8 cellular contexts compared by ENCODE assay signal in genomic region chr6:7087491-7087979, GRCh38. TPM values are rescaled to one million over a fixed set of nuclear protein-coding genes. Genes with fewer than 3 reads are reported as not detected.
A peak's percentile ranks its signal among the peaks of the same experiment; 100 is the strongest.
DNase-seq lines count a peak whose midpoint lies in the region; ATAC-seq and TF ChIP-seq lines count a peak whose summit lies in the region.

No MANE protein-coding gene starts in this region.

- H3K36me3 Mint-ChIP-seq in neural crest cell (ENCODE audit: low read depth) (no peaks in the 10 kb centered on the region), type B pancreatic cell (no peaks in the 10 kb centered on the region)

- H3K9me3 Mint-ChIP-seq in neural crest cell, result no peaks in the 10 kb centered on the region
- no peaks in the 10 kb centered on the region for H3K9me3 Mint-ChIP-seq in type B pancreatic cell

- H3K4me3 Mint-ChIP-seq in neural crest cell (no peak overlapping the region), type B pancreatic cell (no peak overlapping the region)

- ATAC-seq in GM18870 (IDR thresholded peaks at IDR 0.05; ENCODE audit: unreplicated experiment) (peak; percentile 44), HG02981 (IDR thresholded peaks at IDR 0.05; ENCODE audit: unreplicated experiment) (peak; percentile 46), HG03139 (IDR thresholded peaks at IDR 0.05; ENCODE audit: unreplicated experiment) (no peak)

- H3K4me1 Mint-ChIP-seq in neural crest cell (peaks cover 25% of the 10 kb centered on the region), type B pancreatic cell (ENCODE audit: unreplicated experiment) (peaks cover 15% of the 10 kb centered on the region)

- TF ChIP-seq CTCF in neural crest cell (conservative IDR thresholded peaks at IDR 0.05) (no peak), type B pancreatic cell (conservative IDR thresholded peaks at IDR 0.05) (no peak)

- H3K27ac Mint-ChIP-seq in neural crest cell (ENCODE audit: unreplicated experiment) (peak overlapping the region; percentile 52), type B pancreatic cell (no peak overlapping the region)

- peak; percentile 33 for DNase-seq in activated T-cell treated with anti-CD3 and anti-CD28 coated beads, Interleukin-2, amount 50 U/mL, for 1 hour
- DNase-seq in neural crest cell (ENCODE audit: low read depth, low spot score) (no peak), type B pancreatic cell (ENCODE audit: extremely low spot score, unreplicated experiment) (no peak), NAMALWA (ENCODE audit: low spot score) (no peak), NCI-H1436 treated with DMSO at 0.1 percent for 48 hours (lab: John Stamatoyannopoulos, UW) (no peak)

- H3K27me3 Mint-ChIP-seq in neural crest cell (ENCODE audit: low read depth), result no peaks in the 10 kb centered on the region
- no peaks in the 10 kb centered on the region for H3K27me3 Mint-ChIP-seq in type B pancreatic cell

RNA-seq across cellular contexts. Expression of gene RREB1, which starts 20.2 kb away (rescaled TPM):
- total RNA-seq in neural crest cell (28.3 TPM in 2 replicates), type B pancreatic cell (ENCODE audit: low replicate concordance) (43.9 and 67.0 TPM in 2 replicates)
